ENCODE assay signal across 11 cellular contexts in the genomic region with DNA sequence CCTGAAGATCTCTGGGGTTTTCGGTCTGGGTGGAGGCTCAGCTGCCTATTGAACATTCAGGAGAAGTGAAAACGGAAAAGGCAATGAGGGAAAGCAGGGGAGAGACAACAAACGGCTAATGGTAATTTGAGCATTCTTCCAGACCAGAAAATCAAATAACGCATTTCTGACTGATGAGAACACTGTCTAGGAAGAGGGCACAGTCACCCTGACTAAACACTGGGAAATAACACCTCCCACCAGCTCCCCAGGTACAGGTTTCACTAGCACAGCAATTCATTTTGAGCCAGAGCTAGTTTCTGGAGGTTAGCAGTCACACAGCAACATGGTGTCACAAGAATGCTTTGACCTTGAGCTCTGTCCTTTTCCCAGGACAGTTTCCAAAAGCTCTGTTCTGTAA. TPM values are rescaled to one million over a fixed set of nuclear protein-coding genes. Genes with fewer than 3 reads are reported as not detected.
DNase-seq lines count a peak whose midpoint lies in the region; ATAC-seq and TF ChIP-seq lines count a peak whose summit lies in the region.
"Had no signal": no experiment of that assay in that cellular context is flagged by ENCODE, and none has a peak within 500 bp of the region (broad histone marks: within the 10 kb centered on the region; RNA-seq: fewer than 3 reads in every experiment).

No MANE protein-coding gene starts in this region.

- no peak for TF ChIP-seq POLR2A in upper lobe of left lung (IDR thresholded peaks at IDR 0.05)

- no peaks in the 10 kb centered on the region for H4K20me1 ChIP-seq in PC-9 (ENCODE audit: insufficient read depth)

- no TSS peak for BruUV-seq in PC-9 (replicated peaks; lab: Mats Ljungman, UMichigan)

- 77 to 80% methylated on average over 4 of the region's 4 CpGs for WGBS in upper lobe of left lung, 2 donors

- peak overlapping the region; percentile 77 for H3K4me2 ChIP-seq in PC-9
- H3K4me2 ChIP-seq: KMS-11 had no signal

- no peaks in the 10 kb centered on the region for H3K9me2 ChIP-seq in PC-9 (ENCODE audit: insufficient read depth)

- POLR2A ChIA-PET in PC-9 (lab: Charles Lee; ENCODE audit: unreplicated experiment), result interaction anchor here (0.6 to 1.2 kb wide), 6 partner anchors 10 to 992 kb away, joined by 3 to 14 read pairs (median 5); no protein-coding TSS in a partner anchor

- H3K4me3 ChIP-seq in PC-9 (peak overlapping the region; percentile 53; the same call in 1 of the 2 replicates), upper lobe of left lung (no peak overlapping the region)

- H3K4me1 ChIP-seq in PC-9 (replicated peaks; ENCODE audit: insufficient read depth), result peaks cover 35% of the 10 kb centered on the region
- H3K4me1 ChIP-seq in upper lobe of left lung, result peaks cover 0 to 14% (median 8%) of the 10 kb centered on the region in 4 donors

- TF ChIP-seq CTCF in PC-9 (conservative IDR thresholded peaks at IDR 0.05) (no peak), upper lobe of left lung (IDR thresholded peaks at IDR 0.05) (no peak)

- peak; percentile 48 for DNase-seq in stimulated activated CD4-positive, alpha-beta T cell treated with anti-CD3 and anti-CD28 coated beads, Interleukin-1b, Interleukin-23, amount 100 ng/mL, for 48 hours
- no peak for DNase-seq in stimulated activated CD4-positive, alpha-beta T cell treated with anti-CD3 and anti-CD28 coated beads, Interleukin-2, amount 100 ng/mL, for 24 hours
- DNase-seq in PC-9, result peak; percentile 55 to 85
- DNase-seq in glomerular visceral epithelial cell (ENCODE audit: extremely low spot score), result peak; percentile 75
- DNase-seq in upper lobe of left lung, result no peak
- no peak for DNase-seq in activated CD8-positive, alpha-beta memory T cell treated with anti-CD3 and anti-CD28 coated beads, Interleukin-2, amount 50 U/mL, for 48 hours
- DNase-seq in NCI-H1092 treated with DMSO at 0.1 percent for 48 hours (lab: John Stamatoyannopoulos, UW), result no peak
- DNase-seq: naive thymus-derived CD8-positive, alpha-beta T cell; stimulated activated CD8-positive, alpha-beta memory T cell treated with anti-CD3 and anti-CD28 coated beads, Interleukin-4, amount 100 ng/mL, for 48 hours had no signal

- H3K36me3 ChIP-seq in PC-9 (ENCODE audit: low read depth) (peaks cover 6% of the 10 kb centered on the region; the same call in 1 of the 2 replicates), upper lobe of left lung (peaks cover 0 to 6% (median under 1%) of the 10 kb centered on the region in 4 donors)

- no peak for ATAC-seq in upper lobe of left lung (ENCODE audit: low FRiP score in 2 of 2)
- no peak for ATAC-seq in HG02970 (IDR thresholded peaks at IDR 0.05; ENCODE audit: low FRiP score, unreplicated experiment)
- ATAC-seq: naive thymus-derived CD8-positive, alpha-beta T cell had no signal

- H3K27ac ChIP-seq in PC-9, result peak overlapping the region; percentile 94
- peak overlapping the region; percentile 8 to 81 (median 40) for H3K27ac ChIP-seq in upper lobe of left lung
- H3K27ac ChIP-seq: KMS-11 had no signal

- H2AFZ ChIP-seq in PC-9, result no peak overlapping the region

- intact Hi-C loops in PC-9 (cut with micrococcal nuclease; ENCODE audit: unreplicated experiment), result loop anchor here (1.0 to 2.0 kb wide), 2 partner anchors 41 to 54 kb away; no protein-coding TSS in a partner anchor

- peaks cover 21% of the 10 kb centered on the region; the same call in 1 of the 2 replicates for H3F3A ChIP-seq in PC-9 (ENCODE audit: insufficient read depth, low read depth)

- TF ChIP-seq EP300 in upper lobe of left lung (IDR thresholded peaks at IDR 0.05), result no peak

- H3K27me3 ChIP-seq in PC-9 (ENCODE audit: insufficient read depth, low read depth), result no peaks in the 10 kb centered on the region
- no peaks in the 10 kb centered on the region for H3K27me3 ChIP-seq in upper lobe of left lung

- CTCF ChIA-PET in PC-9 (lab: Charles Lee), result interaction anchor here (1.2 kb wide), 2 partner anchors 13 to 334 kb away, joined by 3 to 4 read pairs; no protein-coding TSS in a partner anchor

- H3K79me2 ChIP-seq in PC-9 (ENCODE audit: low read depth), result 0 out of 2 replicates have a peak, but pooled peaks cover 7% of the 10 kb centered on the region

- no peaks in the 10 kb centered on the region for H3K9me3 ChIP-seq in PC-9 (ENCODE audit: insufficient read depth, low read depth)
- H3K9me3 ChIP-seq in upper lobe of left lung, result no peaks in the 10 kb centered on the region

RNA-seq across cellular contexts. Expression of gene NCF2, which starts 21.1 kb away (rescaled TPM):
- total RNA-seq in PC-9 (2021) (54.3 and 65.5 TPM in 2 replicates), upper lobe of left lung (100 to 1,000 TPM in 4 of 6 donors, 10 to 100 TPM in 2; 68.5 to 202 (median 143) TPM)

Comparison
In these comparisons a context has a peak if more than half of its experiments do, and no peak if none do; other contexts are left out.
1. DNase-seq: peak in stimulated activated CD4-positive, alpha-beta T cell treated with anti-CD3 and anti-CD28 coated beads, Interleukin-1b, Interleukin-23, amount 100 ng/mL, for 48 hours (single experiment), PC-9 (2 of 2) and glomerular visceral epithelial cell (single experiment); none in stimulated activated CD4-positive, alpha-beta T cell treated with anti-CD3 and anti-CD28 coated beads, Interleukin-2, amount 100 ng/mL, for 24 hours (0 of 2), upper lobe of left lung (0 of 2), activated CD8-positive, alpha-beta memory T cell treated with anti-CD3 and anti-CD28 coated beads, Interleukin-2, amount 50 U/mL, for 48 hours (single experiment) and NCI-H1092 treated with DMSO at 0.1 percent for 48 hours (single experiment).